ENCODE assay signal across 17 cellular contexts in the genomic region with DNA sequence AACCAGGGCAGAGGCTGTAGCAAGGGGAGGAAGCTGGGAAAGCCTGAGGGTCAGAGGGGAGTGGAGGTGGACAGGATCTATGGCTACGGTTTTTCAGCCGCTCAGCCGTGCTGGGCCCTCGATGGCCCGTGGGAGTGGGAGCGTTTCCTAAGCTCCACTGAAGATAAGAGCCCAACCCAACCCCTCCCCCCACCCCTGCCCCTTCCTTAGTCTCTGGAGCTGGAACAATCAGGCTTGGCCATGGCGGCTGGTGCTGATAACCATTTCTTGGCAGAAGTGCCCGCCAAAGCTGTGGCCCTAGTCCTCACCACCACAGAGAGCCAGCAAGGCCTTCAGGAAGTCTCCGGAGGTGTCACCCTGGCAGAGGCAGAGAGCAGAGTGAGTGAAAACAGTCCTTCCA. TPM values are rescaled to one million over a fixed set of nuclear protein-coding genes. Genes with fewer than 3 reads are reported as not detected.
DNase-seq lines count a peak whose midpoint lies in the region; ATAC-seq and TF ChIP-seq lines count a peak whose summit lies in the region.
"Had no signal": no experiment of that assay in that cellular context is flagged by ENCODE, and none has a peak within 500 bp of the region (broad histone marks: within the 10 kb centered on the region; RNA-seq: fewer than 3 reads in every experiment).

No MANE protein-coding gene starts in this region.

- H3K4me2 ChIP-seq in hepatocyte, result no peak overlapping the region

- H3K4me1 ChIP-seq in hepatocyte (ENCODE audit: insufficient read depth) (peaks cover 10% of the 10 kb centered on the region), psoas muscle (peaks cover 40% of the 10 kb centered on the region)

- H3K27ac Mint-ChIP-seq in chondrocyte (ENCODE audit: unreplicated experiment), result no peak overlapping the region

- no peaks in the 10 kb centered on the region for H3K27me3 Mint-ChIP-seq in chondrocyte (ENCODE audit: low read depth)

- H3K9me3 ChIP-seq in hepatocyte (ENCODE audit: low read depth), result no peaks in the 10 kb centered on the region
- H3K9me3 ChIP-seq in psoas muscle, result no peaks in the 10 kb centered on the region
- H3K9me3 ChIP-seq: mucosa of descending colon had no signal

- peaks cover 15% of the 10 kb centered on the region for H3K4me1 Mint-ChIP-seq in chondrocyte (ENCODE audit: low read depth)

- H3K9me2 ChIP-seq in hepatocyte (replicated peaks; ENCODE audit: insufficient read depth), result no peaks in the 10 kb centered on the region

- TF ChIP-seq CTCF in HL-60 (IDR thresholded peaks at IDR 0.05; ENCODE audit: insufficient read depth, low read length) (no peak), hepatocyte (IDR thresholded peaks at IDR 0.05; ENCODE audit: poor library complexity) (no peak), psoas muscle (IDR thresholded peaks at IDR 0.05) (no peak), chondrocyte (IDR thresholded peaks at IDR 0.05) (no peak)

- H3K27ac ChIP-seq in HL-60 (replicated peaks), result peak overlapping the region; percentile 82
- H3K27ac ChIP-seq in hepatocyte, result peak overlapping the region; percentile 62
- peak overlapping the region; percentile 59 for H3K27ac ChIP-seq in psoas muscle

- DNase-seq in HL-60 (ENCODE audit: low read depth in 1 of 2, low spot score in 1 of 2) (no peak), amniotic epithelial cell (ENCODE audit: low read depth) (peak; percentile 43), hepatocyte (ENCODE audit: low spot score) (no peak), psoas muscle (no peak), COR-L47 (lab: John Stamatoyannopoulos, UW) (no peak), chondrocyte (ENCODE audit: low spot score) (no peak), glomerular visceral epithelial cell (ENCODE audit: extremely low spot score) (no peak)
- DNase-seq: activated CD8-positive, alpha-beta memory T cell treated with anti-CD3 and anti-CD28 coated beads, Interleukin-2, amount 50 U/mL, for 4 hours; central memory CD4-positive, alpha-beta T cell; DMS 273 treated with DMSO at 0.1 percent for 48 hours; Kasumi-1; NCI-H1694; NCI-H510A treated with DMSO at 0.1 percent for 48 hours; stimulated activated CD4-positive, alpha-beta T cell treated with anti-CD3 and anti-CD28 coated beads, Interleukin-2, amount 100 ng/mL, for 24 hours had no signal

- WGBS in hepatocyte (ENCODE audit: low lambda C conversion rate, missing lambda C conversion rate), result 75% methylated on average over 8 of the region's 9 CpGs
- WGBS in psoas muscle, 3 donors, result 62 to 73% (median 70%) methylated on average over 9 of the region's 9 CpGs

- H4K20me1 ChIP-seq in hepatocyte (ENCODE audit: insufficient read depth, poor library complexity, severe bottlenecking), result no peaks in the 10 kb centered on the region

- H3K4me3 ChIP-seq in HL-60 (replicated peaks; ENCODE audit: insufficient read depth, low read length) (no peak overlapping the region), hepatocyte (no peak overlapping the region), psoas muscle (no peak overlapping the region)
- H3K4me3 ChIP-seq: mucosa of descending colon had no signal

- H3K9me3 Mint-ChIP-seq in chondrocyte (ENCODE audit: low read depth), result no peaks in the 10 kb centered on the region
- H3K9me3 Mint-ChIP-seq: activated naive CD4-positive, alpha-beta T cell treated with anti-CD3 and anti-CD28 coated beads, Interleukin-2, amount 50 U/mL, for 72 hours had no signal

- H3K27me3 ChIP-seq in HL-60 (ENCODE audit: insufficient read depth, poor library complexity, severe bottlenecking) (no peaks in the 10 kb centered on the region), hepatocyte (no peaks in the 10 kb centered on the region), psoas muscle (ENCODE audit: insufficient read depth in 3 of 3, low read length in 2 of 3) (no peaks in the 10 kb centered on the region)

- H2AFZ ChIP-seq in hepatocyte, result no peak overlapping the region

- intact Hi-C loops in psoas muscle (cut with DNase I), result no loop called here

- H3K79me2 ChIP-seq in hepatocyte, result no peaks in the 10 kb centered on the region

- peaks cover 32% of the 10 kb centered on the region for H3K36me3 Mint-ChIP-seq in chondrocyte (ENCODE audit: low read depth)

- no peak overlapping the region for H3K4me3 Mint-ChIP-seq in chondrocyte (ENCODE audit: unreplicated experiment)

- no peak for ATAC-seq in psoas muscle
- no peak for ATAC-seq in GM21367 (IDR thresholded peaks at IDR 0.05; ENCODE audit: unreplicated experiment)
- ATAC-seq: activated naive CD4-positive, alpha-beta T cell treated with anti-CD3 and anti-CD28 coated beads, Interleukin-2, amount 50 U/mL, for 72 hours had no signal

- no peaks in the 10 kb centered on the region for H3K36me3 ChIP-seq in hepatocyte (replicated peaks; ENCODE audit: insufficient read depth, low read depth)
- H3K36me3 ChIP-seq in psoas muscle (ENCODE audit: insufficient read depth in 1 of 2, low read depth in 1 of 2), result peaks cover 0 to 47% of the 10 kb centered on the region in 2 donors

RNA-seq across cellular contexts. Expression of a gene that starts 20.3 kb away (rescaled TPM):
- total RNA-seq in hepatocyte (54.3 and 64.6 TPM in 2 replicates), psoas muscle (100 to 1,000 TPM; 114 to 218 (median 149) TPM), chondrocyte (47.2 to 75.6 TPM (median 74.0 TPM) in 3 replicates)
- polyA plus RNA-seq in hepatocyte (48.0 and 57.0 TPM in 2 replicates), psoas muscle (100 to 1,000 TPM in 2 of 3 donors, 10 to 100 TPM in 1; 55.5 to 167 (median 106) TPM)

RNA-seq across cellular contexts. Expression of a gene that starts 56.4 kb away (rescaled TPM):
- 148 and 152 TPM in 2 replicates for total RNA-seq in hepatocyte
- polyA plus RNA-seq in hepatocyte, result 116 and 122 TPM in 2 replicates
- total RNA-seq in psoas muscle, result 100 to 1,000 TPM; 133 to 234 (median 154) TPM
- polyA plus RNA-seq in psoas muscle, result 100 to 1,000 TPM in 2 of 3 donors, 10 to 100 TPM in 1; 81.4 to 129 (median 112) TPM
- total RNA-seq in chondrocyte, result 333 to 456 TPM (median 450 TPM) in 3 replicates
